Comparison of ENCODE assay signal across 20 cellular contexts in genomic region chr11:116842909-116843308, GRCh38. TPM values are rescaled to one million over a fixed set of nuclear protein-coding genes. Genes with fewer than 3 reads are reported as not detected.
DNase-seq lines count a peak whose midpoint lies in the region; ATAC-seq and TF ChIP-seq lines count a peak whose summit lies in the region.
"Had no signal": no experiment of that assay in that cellular context is flagged by ENCODE, and none has a peak within 500 bp of the region (broad histone marks: within the 10 kb centered on the region; RNA-seq: fewer than 3 reads in every experiment).

No MANE protein-coding gene starts in this region.

- no peak overlapping the region for H3K4me3 Mint-ChIP-seq in activated naive CD4-positive, alpha-beta T cell treated with anti-CD3 and anti-CD28 coated beads, Interleukin-2, amount 10 ng/mL, durations not matched to agents 7 days and 5 days
- H3K4me3 Mint-ChIP-seq in type B pancreatic cell = no peak overlapping the region
- H3K4me3 Mint-ChIP-seq: T-helper 1 cell treated with Interleukin-12 subunit alpha and Interleukin-12 subunit beta and Interleukin-4 antibody, amounts not matched to agents 30 μg/mL and 1 μg/mL, for 36 hours had no signal

- no peaks in the 10 kb centered on the region for H3K9me3 ChIP-seq in lower lobe of right lung
- H3K9me3 ChIP-seq in vagina = no peaks in the 10 kb centered on the region
- H3K9me3 ChIP-seq: SJSA1 had no signal

- no peaks in the 10 kb centered on the region for H3K9me3 Mint-ChIP-seq in activated naive CD4-positive, alpha-beta T cell treated with anti-CD3 and anti-CD28 coated beads, Interleukin-2, amount 50 U/mL, for 72 hours
- H3K9me3 Mint-ChIP-seq in activated naive CD4-positive, alpha-beta T cell treated with anti-CD3 and anti-CD28 coated beads, Interleukin-2, amount 10 ng/mL, durations not matched to agents 7 days and 5 days = no peaks in the 10 kb centered on the region
- H3K9me3 Mint-ChIP-seq in type B pancreatic cell = no peaks in the 10 kb centered on the region
- H3K9me3 Mint-ChIP-seq: T-helper 1 cell treated with Interleukin-12 subunit alpha and Interleukin-12 subunit beta and Interleukin-4 antibody, amounts not matched to agents 30 μg/mL and 1 μg/mL, for 36 hours had no signal

- peak overlapping the region; percentile 74 to 89 for H3K27ac Mint-ChIP-seq in activated naive CD4-positive, alpha-beta T cell treated with anti-CD3 and anti-CD28 coated beads, Interleukin-2, amount 50 U/mL, for 72 hours
- H3K27ac Mint-ChIP-seq in activated naive CD4-positive, alpha-beta T cell treated with anti-CD3 and anti-CD28 coated beads, Interleukin-2, amount 10 ng/mL, durations not matched to agents 7 days and 5 days = no peak overlapping the region
- peak overlapping the region; percentile 46 for H3K27ac Mint-ChIP-seq in type B pancreatic cell
- H3K27ac Mint-ChIP-seq: T-helper 1 cell treated with Interleukin-12 subunit alpha and Interleukin-12 subunit beta and Interleukin-4 antibody, amounts not matched to agents 30 μg/mL and 1 μg/mL, for 36 hours had no signal

- no peak for DNase-seq in activated naive CD4-positive, alpha-beta T cell treated with anti-CD3 and anti-CD28 coated beads, Interleukin-2, amount 50 U/mL, for 72 hours (ENCODE audit: low spot score in 2 of 2)
- DNase-seq in activated naive CD4-positive, alpha-beta T cell treated with anti-CD3 and anti-CD28 coated beads, Interleukin-2, amount 10 ng/mL, durations not matched to agents 7 days and 5 days = no peak
- DNase-seq in lower lobe of right lung (no peak), type B pancreatic cell (ENCODE audit: extremely low spot score, unreplicated experiment) (no peak), vagina (ENCODE audit: extremely low spot score in 2 of 2) (no peak)
- DNase-seq: activated CD4-positive, alpha-beta T cell treated with anti-CD3 and anti-CD28 coated beads, Interleukin-2, amount 50 U/mL, for 4 hours; activated naive CD4-positive, alpha-beta T cell treated with anti-CD3 and anti-CD28 coated beads, Interleukin-2, amount 50 U/mL, for 16 hours; EL; GM23248; head of caudate nucleus; MV-4-11; NCI-H1694 treated with DMSO at 0.1 percent for 48 hours; NCI-H2227 treated with DMSO at 0.1 percent for 48 hours had no signal

- no peaks in the 10 kb centered on the region for H3K27me3 Mint-ChIP-seq in activated naive CD4-positive, alpha-beta T cell treated with anti-CD3 and anti-CD28 coated beads, Interleukin-2, amount 10 ng/mL, durations not matched to agents 7 days and 5 days
- H3K27me3 Mint-ChIP-seq in type B pancreatic cell = no peaks in the 10 kb centered on the region

- H3K36me3 Mint-ChIP-seq in activated naive CD4-positive, alpha-beta T cell treated with anti-CD3 and anti-CD28 coated beads, Interleukin-2, amount 50 U/mL, for 72 hours = peaks cover 0 to 12% of the 10 kb centered on the region in 2 donors
- peaks cover 36% of the 10 kb centered on the region for H3K36me3 Mint-ChIP-seq in activated naive CD4-positive, alpha-beta T cell treated with anti-CD3 and anti-CD28 coated beads, Interleukin-2, amount 10 ng/mL, durations not matched to agents 7 days and 5 days
- peaks cover 14% of the 10 kb centered on the region for H3K36me3 Mint-ChIP-seq in type B pancreatic cell

- TF ChIP-seq CTCF in lower lobe of right lung (IDR thresholded peaks at IDR 0.05) = no peak
- TF ChIP-seq CTCF in type B pancreatic cell (conservative IDR thresholded peaks at IDR 0.05) = no peak
- TF ChIP-seq CTCF in vagina (IDR thresholded peaks at IDR 0.05) = no peak

- H3K36me3 ChIP-seq in lower lobe of right lung = peaks cover 54% of the 10 kb centered on the region
- H3K36me3 ChIP-seq in vagina = peaks cover 6 to 45% of the 10 kb centered on the region in 2 donors

- H3K4me3 ChIP-seq in lower lobe of right lung (no peak overlapping the region), vagina (no peak overlapping the region)
- H3K4me3 ChIP-seq: GM23248, SJSA1 had no signal

- CTCF ChIA-PET in activated naive CD4-positive, alpha-beta T cell treated with anti-CD3 and anti-CD28 coated beads, Interleukin-2, amount 10 ng/mL, durations not matched to agents 7 days and 5 days (lab: Charles Lee) = interaction anchor here (0.9 kb wide), 1 partner anchor 52 kb away, joined by 3 read pairs; the partner anchor contains the start of gene APOA5

- H3K27me3 ChIP-seq in lower lobe of right lung (ENCODE audit: low read depth) = no peaks in the 10 kb centered on the region
- no peaks in the 10 kb centered on the region for H3K27me3 ChIP-seq in vagina
- H3K27me3 ChIP-seq: SJSA1 had no signal

- ATAC-seq in activated naive CD4-positive, alpha-beta T cell treated with anti-CD3 and anti-CD28 coated beads, Interleukin-2, amount 50 U/mL, for 72 hours = no peak
- ATAC-seq in lower lobe of right lung (peak; percentile 54 to 76), GM19328 (IDR thresholded peaks at IDR 0.05; ENCODE audit: unreplicated experiment) (no peak)

- peaks cover 6% of the 10 kb centered on the region for H3K4me1 ChIP-seq in lower lobe of right lung
- H3K4me1 ChIP-seq in vagina = no peaks in the 10 kb centered on the region
- H3K4me1 ChIP-seq: SJSA1 had no signal

- TF ChIP-seq POLR2A in vagina (IDR thresholded peaks at IDR 0.05) = no peak

- H3K27ac ChIP-seq in lower lobe of right lung = no peak overlapping the region
- no peak overlapping the region for H3K27ac ChIP-seq in vagina
- H3K27ac ChIP-seq: GM23248, KMS-11, SJSA1, VCaP had no signal

- intact Hi-C loops in lower lobe of right lung (cut with DNase I) (no loop called here), vagina (cut with DNase I) (no loop called here)

- H3K4me1 Mint-ChIP-seq in activated naive CD4-positive, alpha-beta T cell treated with anti-CD3 and anti-CD28 coated beads, Interleukin-2, amount 10 ng/mL, durations not matched to agents 7 days and 5 days = peaks cover 5% of the 10 kb centered on the region
- peaks cover 8% of the 10 kb centered on the region for H3K4me1 Mint-ChIP-seq in type B pancreatic cell (ENCODE audit: unreplicated experiment)

RNA-seq across cellular contexts. Expression of gene APOA1, which starts 5.5 kb away (rescaled TPM):
- under 1 TPM in 1 of 2 donors, not detected in 1; 0.84 TPM for total RNA-seq in activated naive CD4-positive, alpha-beta T cell treated with anti-CD3 and anti-CD28 coated beads, Interleukin-2, amount 50 U/mL, for 72 hours
- 3.7 TPM for total RNA-seq in lower lobe of right lung
- 116 and 626 TPM in 2 replicates for total RNA-seq in type B pancreatic cell (ENCODE audit: low replicate concordance)
- total RNA-seq in vagina = 2.2 TPM
- total RNA-seq: GM23248, osteocyte, SJSA1 had no signal

RNA-seq across cellular contexts. Expression of gene APOC3, which starts 13.2 kb away (rescaled TPM):
- not detected for total RNA-seq in activated naive CD4-positive, alpha-beta T cell treated with anti-CD3 and anti-CD28 coated beads, Interleukin-2, amount 50 U/mL, for 72 hours
- not detected for total RNA-seq in lower lobe of right lung
- 21.6 and 54.4 TPM in 2 replicates for total RNA-seq in type B pancreatic cell (ENCODE audit: low replicate concordance)
- total RNA-seq in vagina = not detected
- total RNA-seq: GM23248, lower leg skin, osteocyte, SJSA1 had no signal

RNA-seq across cellular contexts. Expression of gene APOA4, which starts 19.8 kb away (rescaled TPM):
- not detected for total RNA-seq in activated naive CD4-positive, alpha-beta T cell treated with anti-CD3 and anti-CD28 coated beads, Interleukin-2, amount 50 U/mL, for 72 hours
- not detected for total RNA-seq in lower lobe of right lung
- total RNA-seq in type B pancreatic cell (ENCODE audit: low replicate concordance) = 21.7 and 88.5 TPM in 2 replicates
- not detected for total RNA-seq in vagina
- total RNA-seq: GM23248, lower leg skin, osteocyte, SJSA1 had no signal

RNA-seq across cellular contexts. Expression of gene APOA5, which starts 51.2 kb away (rescaled TPM):
- not detected for total RNA-seq in activated naive CD4-positive, alpha-beta T cell treated with anti-CD3 and anti-CD28 coated beads, Interleukin-2, amount 50 U/mL, for 72 hours
- total RNA-seq in lower lobe of right lung = 0.41 TPM
- total RNA-seq in type B pancreatic cell (ENCODE audit: low replicate concordance) = 0.95 TPM in 1 of 2 replicates, not detected in the other
- not detected for total RNA-seq in vagina
- total RNA-seq: GM23248, lower leg skin, osteocyte, SJSA1 had no signal

RNA-seq across cellular contexts. Expression of gene ZPR1, which starts 55.1 kb away (rescaled TPM):
- total RNA-seq in activated naive CD4-positive, alpha-beta T cell treated with anti-CD3 and anti-CD28 coated beads, Interleukin-2, amount 50 U/mL, for 72 hours = 10 to 100 TPM; 65.0 to 78.4 TPM
- total RNA-seq in lower lobe of right lung (35.4 TPM), type B pancreatic cell (ENCODE audit: low replicate concordance) (41.2 and 57.0 TPM in 2 replicates), vagina (19.4 TPM)

Comparison
In these comparisons a context has a peak if more than half of its experiments do, and no peak if none do; other contexts are left out.
1. ATAC-seq: peak in lower lobe of right lung (2 of 2); none in activated naive CD4-positive, alpha-beta T cell treated with anti-CD3 and anti-CD28 coated beads, Interleukin-2, amount 50 U/mL, for 72 hours (0 of 2) and GM19328 (single experiment).
2. RNA of gene APOA1, which starts 5.5 kb away (total RNA-seq): 116 to 626 TPM in type B pancreatic cell; 3.7 TPM in lower lobe of right lung (single experiment), 2.2 TPM in vagina (single experiment) and 0.84 TPM in activated naive CD4-positive, alpha-beta T cell treated with anti-CD3 and anti-CD28 coated beads, Interleukin-2, amount 50 U/mL, for 72 hours; every median in the first group is over 10 times any median in the second.
3. RNA of gene APOC3, which starts 13.2 kb away (total RNA-seq): 21.6 to 54.4 TPM in type B pancreatic cell; not detected in activated naive CD4-positive, alpha-beta T cell treated with anti-CD3 and anti-CD28 coated beads, Interleukin-2, amount 50 U/mL, for 72 hours, not detected in lower lobe of right lung (single experiment) and not detected in vagina (single experiment); every median in the first group is over 10 times any median in the second.
4. RNA of gene APOA4, which starts 19.8 kb away (total RNA-seq): 21.7 to 88.5 TPM in type B pancreatic cell; not detected in activated naive CD4-positive, alpha-beta T cell treated with anti-CD3 and anti-CD28 coated beads, Interleukin-2, amount 50 U/mL, for 72 hours, not detected in lower lobe of right lung (single experiment) and not detected in vagina (single experiment); every median in the first group is over 10 times any median in the second.